In the genomic region with DNA sequence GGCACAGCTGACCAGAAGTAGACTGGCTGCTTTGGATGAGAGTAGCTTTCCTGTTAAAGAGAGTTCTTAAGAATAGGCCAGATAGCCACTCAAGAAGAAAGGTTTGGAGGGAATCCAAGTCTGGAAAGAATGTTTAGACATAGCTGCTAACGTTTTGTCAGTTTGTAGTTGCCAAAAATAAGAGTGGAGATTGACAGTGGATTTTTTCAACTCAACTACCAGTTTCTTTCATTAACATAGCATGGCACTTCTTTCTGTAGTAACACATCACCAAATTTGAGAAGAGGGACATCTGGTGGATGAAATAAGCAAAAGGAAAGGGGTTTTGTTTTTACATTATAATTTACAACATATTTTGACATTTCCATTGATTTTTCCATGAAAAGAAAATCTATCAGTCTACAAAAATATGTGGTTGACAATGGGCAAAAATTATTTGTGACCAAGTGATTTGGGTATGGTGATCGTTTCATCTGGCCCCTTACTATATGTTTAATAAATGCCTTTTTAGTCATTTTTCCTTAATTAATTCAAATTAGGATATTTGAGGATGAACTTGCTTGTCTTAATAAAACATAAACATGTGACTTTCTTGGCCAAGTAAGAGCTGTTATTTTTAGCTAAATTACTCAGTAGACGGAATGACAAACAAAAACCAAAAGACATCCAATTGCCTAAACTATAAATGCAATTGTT, we compare ENCODE assay signal across 8 cellular contexts.
DNase-seq lines count a peak whose midpoint lies in the region; TF ChIP-seq lines count a peak whose summit lies in the region.

No MANE protein-coding gene starts in this region.

- CTCF ChIA-PET in activated CD4-positive, alpha-beta memory T cell treated with anti-CD3 and anti-CD28 coated beads for 36 hours (lab: Charles Lee), result no interaction called here

- H3K27ac Mint-ChIP-seq in activated T-cell treated with anti-CD3 and anti-CD28 coated beads, Interleukin-2, amount 50 U/mL, for 24 hours, result no peak overlapping the region
- no peak overlapping the region for H3K27ac Mint-ChIP-seq in activated CD4-positive, alpha-beta memory T cell treated with anti-CD3 and anti-CD28 coated beads for 36 hours

- no peaks in the 10 kb centered on the region for H3K36me3 Mint-ChIP-seq in activated T-cell treated with anti-CD3 and anti-CD28 coated beads, Interleukin-2, amount 50 U/mL, for 24 hours (ENCODE audit: low read depth)
- no peaks in the 10 kb centered on the region for H3K36me3 Mint-ChIP-seq in activated CD4-positive, alpha-beta memory T cell treated with anti-CD3 and anti-CD28 coated beads for 36 hours

- no peaks in the 10 kb centered on the region for H3K9me3 Mint-ChIP-seq in activated T-cell treated with anti-CD3 and anti-CD28 coated beads, Interleukin-2, amount 50 U/mL, for 24 hours
- no peaks in the 10 kb centered on the region for H3K9me3 Mint-ChIP-seq in activated CD4-positive, alpha-beta memory T cell treated with anti-CD3 and anti-CD28 coated beads for 36 hours

- no peaks in the 10 kb centered on the region for H3K27me3 Mint-ChIP-seq in activated T-cell treated with anti-CD3 and anti-CD28 coated beads, Interleukin-2, amount 50 U/mL, for 24 hours
- H3K27me3 Mint-ChIP-seq in activated CD4-positive, alpha-beta memory T cell treated with anti-CD3 and anti-CD28 coated beads for 36 hours, result no peaks in the 10 kb centered on the region

- no peaks in the 10 kb centered on the region for H3K4me1 Mint-ChIP-seq in activated T-cell treated with anti-CD3 and anti-CD28 coated beads, Interleukin-2, amount 50 U/mL, for 24 hours (ENCODE audit: low read depth)
- H3K4me1 Mint-ChIP-seq in activated CD4-positive, alpha-beta memory T cell treated with anti-CD3 and anti-CD28 coated beads for 36 hours (ENCODE audit: low read depth), result no peaks in the 10 kb centered on the region

- H3K4me3 Mint-ChIP-seq in activated T-cell treated with anti-CD3 and anti-CD28 coated beads, Interleukin-2, amount 50 U/mL, for 24 hours, result no peak overlapping the region
- H3K4me3 Mint-ChIP-seq in activated CD4-positive, alpha-beta memory T cell treated with anti-CD3 and anti-CD28 coated beads for 36 hours, result no peak overlapping the region

- peak; percentile 30 for TF ChIP-seq CTCF in fibroblast of villous mesenchyme (IDR thresholded peaks at IDR 0.05; ENCODE audit: insufficient read depth, low read depth, low read length)

- intact Hi-C loops in activated CD4-positive, alpha-beta memory T cell treated with anti-CD3 and anti-CD28 coated beads for 36 hours (cut with micrococcal nuclease), result loop anchor here (1.0 kb wide), 1 partner anchor 116 kb away; no protein-coding TSS in a partner anchor

- DNase-seq in SIG-M5 treated with dmso at 0.1 percent for 504 hours (lab: John Stamatoyannopoulos, UW; ENCODE audit: unreplicated experiment), result peak; percentile 5
- DNase-seq in SIG-M5 (lab: John Stamatoyannopoulos, UW), result no peak
- DNase-seq in OCI-M1 (lab: John Stamatoyannopoulos, UW), result peak; percentile 60
- DNase-seq in fibroblast of villous mesenchyme (ENCODE audit: low read depth), result peak; percentile 25
- DNase-seq in superior temporal gyrus (ENCODE audit: extremely low spot score), result peak; percentile 73
- no peak for DNase-seq in activated T-cell treated with anti-CD3 and anti-CD28 coated beads, Interleukin-2, amount 50 U/mL, for 1 hour
- no peak for DNase-seq in activated T-cell treated with anti-CD3 and anti-CD28 coated beads, Interleukin-2, amount 50 U/mL, for 24 hours
- DNase-seq in activated CD4-positive, alpha-beta memory T cell treated with anti-CD3 and anti-CD28 coated beads for 36 hours, result no peak

- no peak overlapping the region for H3K4me3 ChIP-seq in fibroblast of villous mesenchyme (ENCODE audit: low read depth, low read length)

- POLR2A ChIA-PET in activated CD4-positive, alpha-beta memory T cell treated with anti-CD3 and anti-CD28 coated beads for 36 hours (lab: Charles Lee), result no interaction called here

Comparison
In these comparisons a context has a peak if more than half of its experiments do, and no peak if none do; other contexts are left out.
1. DNase-seq: peak in SIG-M5 treated with dmso at 0.1 percent for 504 hours (single experiment), OCI-M1 (single experiment), fibroblast of villous mesenchyme (single experiment) and superior temporal gyrus (single experiment); none in SIG-M5 (single experiment), activated T-cell treated with anti-CD3 and anti-CD28 coated beads, Interleukin-2, amount 50 U/mL, for 1 hour (single experiment), activated T-cell treated with anti-CD3 and anti-CD28 coated beads, Interleukin-2, amount 50 U/mL, for 24 hours (single experiment) and activated CD4-positive, alpha-beta memory T cell treated with anti-CD3 and anti-CD28 coated beads for 36 hours (single experiment).